Comparison of ENCODE assay signal across 10 cellular contexts in the genomic region with DNA sequence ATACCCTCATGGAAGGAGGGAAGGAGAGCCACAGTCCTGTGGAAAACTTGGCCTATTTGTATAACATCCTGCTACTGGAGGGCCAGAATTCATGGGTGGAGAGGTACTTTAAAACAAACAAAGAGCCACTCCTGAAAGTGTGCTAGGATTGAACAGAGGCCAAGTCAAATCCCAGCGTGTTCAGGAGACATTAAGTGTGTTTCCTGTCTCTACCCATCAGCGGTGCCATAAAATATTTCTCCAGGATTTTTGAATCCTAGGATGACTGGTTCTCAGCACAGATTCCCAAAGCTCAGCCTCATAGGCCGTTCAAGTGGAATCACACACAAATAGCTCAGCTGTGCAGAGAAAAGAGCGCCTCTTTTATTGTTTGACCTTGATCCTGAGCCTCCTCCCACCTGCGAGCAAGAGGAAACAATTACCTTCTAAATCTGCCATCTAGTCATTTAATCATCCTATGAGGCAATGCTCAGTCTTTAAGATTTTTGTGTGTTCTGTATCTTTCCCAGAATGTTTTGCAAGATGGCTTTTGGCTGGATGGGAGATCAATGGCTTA. TPM values are rescaled to one million over a fixed set of nuclear protein-coding genes. Genes with fewer than 3 reads are reported as not detected.
DNase-seq lines count a peak whose midpoint lies in the region; FAIRE-seq and TF ChIP-seq lines count a peak whose summit lies in the region.
"Had no signal": no experiment of that assay in that cellular context is flagged by ENCODE, and none has a peak within 500 bp of the region (broad histone marks: within the 10 kb centered on the region; RNA-seq: fewer than 3 reads in every experiment).

No MANE protein-coding gene starts in this region.

- TF ChIP-seq CTCF in coronary artery (IDR thresholded peaks at IDR 0.05) (no peak), uterus (IDR thresholded peaks at IDR 0.05) (no peak)

- H3K27me3 ChIP-seq in mucosa of rectum (ENCODE audit: control insufficient read depth in 2 of 2, insufficient read depth in 2 of 2, low read length in 2 of 2) = no peaks in the 10 kb centered on the region
- H3K27me3 ChIP-seq in uterus = no peaks in the 10 kb centered on the region

- H3K27ac ChIP-seq in coronary artery (peak overlapping the region; percentile 47 to 70), mucosa of rectum (ENCODE audit: low read depth in 2 of 2, low read length in 2 of 2) (peak overlapping the region; percentile 30 to 63), uterus (peak overlapping the region; percentile 57 to 82)

- no peak for TF ChIP-seq POLR2A in uterus (IDR thresholded peaks at IDR 0.05)

- DNase-seq in NCI-H2107 treated with DMSO at 0.1 percent for 48 hours (lab: John Stamatoyannopoulos, UW; ENCODE audit: unreplicated experiment) = peak; percentile 17
- no peak for DNase-seq in NCI-H2107 (lab: John Stamatoyannopoulos, UW)
- no peak for DNase-seq in coronary artery (ENCODE audit: low spot score)
- peak in 1 of 2 donors; percentile 31 for DNase-seq in uterus
- no peak for DNase-seq in frontal cortex (ENCODE audit: low spot score in 2 of 2)
- DNase-seq in activated T-cell treated with anti-CD3 and anti-CD28 coated beads, Interleukin-2, amount 50 U/mL, for 48 hours = no peak
- DNase-seq in medulla oblongata (ENCODE audit: extremely low spot score) = no peak
- DNase-seq: cortex of kidney had no signal

- no peak for FAIRE-seq in frontal cortex (lab: Jason Lieb, UNC)
- FAIRE-seq: keratinocyte had no signal

- H3K9me3 ChIP-seq in mucosa of rectum (ENCODE audit: control insufficient read depth in 2 of 2, low read length in 2 of 2) (peaks cover 0 to 9% of the 10 kb centered on the region in 2 donors), uterus (no peaks in the 10 kb centered on the region)

- H3K4me1 ChIP-seq in mucosa of rectum (ENCODE audit: control insufficient read depth in 2 of 2, insufficient read depth in 2 of 2, low read length in 2 of 2) = peaks cover 18 to 20% of the 10 kb centered on the region in 2 donors
- H3K4me1 ChIP-seq in uterus = no peaks in the 10 kb centered on the region

- H3K36me3 ChIP-seq in mucosa of rectum (ENCODE audit: control insufficient read depth in 2 of 2, insufficient read depth in 2 of 2, low read length in 2 of 2) (no peaks in the 10 kb centered on the region), uterus (no peaks in the 10 kb centered on the region)

- H3K9ac ChIP-seq in mucosa of rectum (ENCODE audit: low read depth in 1 of 2, low read length in 2 of 2) = peak overlapping the region; percentile 1 to 9

- intact Hi-C loops in uterus (cut with DNase I; ENCODE audit: low total_unique reads) = no loop called here

- H3K4me3 ChIP-seq in coronary artery (peak overlapping the region; percentile 31), mucosa of rectum (ENCODE audit: low read length in 2 of 2) (peak overlapping the region in 1 of 2 donors; percentile 53), uterus (no peak overlapping the region)

RNA-seq across cellular contexts. Expression of gene RALGAPA2, which starts 31.8 kb away (rescaled TPM):
- 10 to 100 TPM; 25.9 to 48.9 (median 38.6) TPM for total RNA-seq in uterus
- total RNA-seq in frontal cortex = 45.7 TPM
